Comparison of ENCODE assay signal across 23 cellular contexts in the genomic region with DNA sequence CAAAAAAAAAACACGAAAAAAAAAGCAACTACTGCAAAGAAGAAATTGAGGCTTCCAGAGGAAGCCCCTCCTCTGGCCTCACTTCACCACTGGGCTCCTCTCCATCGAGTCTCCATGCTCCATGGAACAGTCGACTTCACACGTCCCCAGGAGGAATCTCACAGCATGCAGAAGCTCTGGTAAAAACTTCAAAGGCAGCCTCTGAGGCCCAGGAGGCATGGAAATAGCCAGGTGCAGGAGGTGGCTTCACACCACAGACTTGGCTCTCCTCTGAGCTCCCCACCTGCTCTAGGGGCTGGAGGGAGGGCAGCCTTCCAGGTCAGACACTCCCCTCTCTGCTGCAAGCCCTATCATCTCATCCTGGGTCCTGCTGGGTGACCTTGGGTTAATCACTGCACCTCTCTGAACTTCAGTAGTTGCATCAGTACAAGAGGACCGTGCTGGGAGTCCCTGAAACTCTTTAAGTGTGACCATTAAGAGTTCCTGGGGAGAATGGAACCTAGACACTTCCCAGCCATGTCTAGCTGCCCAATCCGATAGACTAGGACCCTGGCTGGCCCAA. TPM values are rescaled to one million over a fixed set of nuclear protein-coding genes. Genes with fewer than 3 reads are reported as not detected.
"Had no signal": no experiment of that assay in that cellular context is flagged by ENCODE, and none has a peak within 500 bp of the region (broad histone marks: within the 10 kb centered on the region; RNA-seq: fewer than 3 reads in every experiment).

No MANE protein-coding gene starts in this region.

- H3K4me1 ChIP-seq: SJSA1 had no signal

- H3K27me3 ChIP-seq: MG63, SJSA1 had no signal

- H3K36me3 ChIP-seq: MG63, SJSA1 had no signal

- H3K27ac ChIP-seq: HL-60, SJSA1, SK-N-MC had no signal

- H3K9me3 ChIP-seq: SJSA1 had no signal

- H3K4me3 ChIP-seq: MG63, SJSA1, SK-N-MC had no signal

- FAIRE-seq: RCC 7860 had no signal

- DNase-seq: Karpas-422, KG1, MG63, NCI-H1092, NCI-H1105 treated with DMSO at 0.1 percent for 48 hours, NCI-H1417 treated with DMSO at 0.1 percent for 48 hours, NCI-H146, NCI-H1694 treated with DMSO at 0.1 percent for 48 hours, NCI-H1930, NCI-H2081, NCI-H2107, NCI-H2227 treated with DMSO at 0.1 percent for 48 hours, NCI-H446, NCI-H510A, NCI-H524 treated with DMSO at 0.1 percent for 48 hours, NCI-H82, Right ventricle myocardium superior, RPMI8226, SIG-M5 had no signal

RNA-seq across cellular contexts. Expression of a gene that starts 8.2 kb away (rescaled TPM):
- total RNA-seq: SJSA1 had no signal
